Comparison of ENCODE assay signal across 1 cellular context in the genomic region with DNA sequence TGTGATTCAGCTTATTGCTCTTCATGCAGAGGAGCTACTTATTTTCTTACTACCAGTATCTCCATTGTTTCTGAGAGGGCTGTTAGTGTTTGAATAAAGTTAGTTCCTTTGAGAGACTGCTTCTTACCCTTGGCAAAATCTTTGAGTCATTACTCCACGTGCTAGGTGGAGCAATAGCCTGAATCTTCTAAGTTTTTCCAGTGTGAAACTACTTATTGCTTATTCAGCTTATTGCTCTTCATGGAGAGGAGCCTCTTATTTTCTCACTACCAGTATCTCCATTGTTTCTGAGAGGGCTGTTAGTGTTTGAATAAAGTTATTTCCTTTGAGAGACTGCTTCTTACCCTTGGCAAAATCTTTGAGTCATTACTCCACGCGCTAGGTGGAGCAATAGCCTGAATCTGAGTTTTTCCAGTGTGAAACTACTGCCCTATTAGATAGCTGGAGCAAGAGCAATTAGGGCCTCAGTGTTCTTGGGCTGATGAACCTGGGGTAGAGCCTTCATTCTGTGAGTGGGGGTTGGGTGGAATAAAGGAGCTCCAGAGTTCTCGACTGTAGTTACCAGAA.
TF ChIP-seq lines count a peak whose summit lies in the region.

No MANE protein-coding gene starts in this region.

TF ChIP-seq in IMR-90, 13 proteins besides CTCF, POLR2A, EP300 and RAD21:
- no peak for TF ChIP-seq BHLHE40 (IDR thresholded peaks at IDR 0.05; ENCODE audit: low read depth, low read length)
- no peak for TF ChIP-seq RCOR1 (IDR thresholded peaks at IDR 0.05; ENCODE audit: insufficient replicate concordance, low read length)
- TF ChIP-seq CEBPB (IDR thresholded peaks at IDR 0.05; ENCODE audit: low read depth, low read length): no peak
- TF ChIP-seq, protein P1, sequence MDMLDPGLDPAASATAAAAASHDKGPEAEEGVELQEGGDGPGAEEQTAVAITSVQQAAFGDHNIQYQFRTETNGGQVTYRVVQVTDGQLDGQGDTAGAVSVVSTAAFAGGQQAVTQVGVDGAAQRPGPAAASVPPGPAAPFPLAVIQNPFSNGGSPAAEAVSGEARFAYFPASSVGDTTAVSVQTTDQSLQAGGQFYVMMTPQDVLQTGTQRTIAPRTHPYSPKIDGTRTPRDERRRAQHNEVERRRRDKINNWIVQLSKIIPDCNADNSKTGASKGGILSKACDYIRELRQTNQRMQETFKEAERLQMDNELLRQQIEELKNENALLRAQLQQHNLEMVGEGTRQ (IDR thresholded peaks at IDR 0.05; ENCODE audit: low read depth, low read length): no peak
- no peak for TF ChIP-seq MXI1 (IDR thresholded peaks at IDR 0.05; ENCODE audit: borderline replicate concordance, low read depth, low read length)
- no peak for TF ChIP-seq RFX5 (IDR thresholded peaks at IDR 0.05; ENCODE audit: low read depth, low read length)
- TF ChIP-seq MAFK (IDR thresholded peaks at IDR 0.05; ENCODE audit: low read depth, low read length): peak; percentile 52
- no peak for TF ChIP-seq CHD1 (IDR thresholded peaks at IDR 0.05; ENCODE audit: low read depth, low read length)
TF ChIP-seq in IMR-90: peak in this region for 1.
